ENCODE assay signal across 1 cellular context in genomic region chr7:94453898-94454297, GRCh38.
TF ChIP-seq lines count a peak whose summit lies in the region.

No MANE protein-coding gene starts in this region.

TF ChIP-seq in H1, 55 proteins besides CTCF, POLR2A, EP300 and RAD21 (continued from another document):
- no peak for TF ChIP-seq CHD7 (IDR thresholded peaks at IDR 0.05; ENCODE audit: insufficient replicate concordance, low read length)
- no peak for TF ChIP-seq BCL11A (IDR thresholded peaks at IDR 0.05; ENCODE audit: low read depth in 2 of 2, low read length in 2 of 2)
- no peak for TF ChIP-seq POLR2AphosphoS5 (IDR thresholded peaks at IDR 0.05; ENCODE audit: low read depth, low read length)
- TF ChIP-seq ZNF274 (IDR thresholded peaks at IDR 0.05; ENCODE audit: borderline replicate concordance, extremely low read depth, low read length), result no peak
- TF ChIP-seq CBX8 (IDR thresholded peaks at IDR 0.05; ENCODE audit: borderline replicate concordance, low read depth, low read length), result no peak
- TF ChIP-seq SIRT6 (IDR thresholded peaks at IDR 0.05; ENCODE audit: low read length), result no peak
- TF ChIP-seq HDAC6 (IDR thresholded peaks at IDR 0.05; ENCODE audit: low read depth, low read length), result no peak
- TF ChIP-seq SRF (IDR thresholded peaks at IDR 0.05; ENCODE audit: low read depth, low read length), result no peak
- no peak for TF ChIP-seq JUN (IDR thresholded peaks at IDR 0.05; ENCODE audit: low read depth, low read length)
- no peak for TF ChIP-seq SP4 (IDR thresholded peaks at IDR 0.05; ENCODE audit: low read length)
- no peak for TF ChIP-seq SIN3A (conservative IDR thresholded peaks at IDR 0.05 in 1 of 2, IDR thresholded peaks at IDR 0.05 in 1 of 2; ENCODE audit: low read depth in 1 of 2, low read length in 2 of 2)
- TF ChIP-seq E2F6 (IDR thresholded peaks at IDR 0.05), result no peak
- TF ChIP-seq TAF1 (IDR thresholded peaks at IDR 0.05; ENCODE audit: low read depth, low read length), result no peak
- no peak for TF ChIP-seq SAP30 (IDR thresholded peaks at IDR 0.05; ENCODE audit: insufficient read depth, insufficient replicate concordance, low read length)
- no peak for TF ChIP-seq POU5F1 (IDR thresholded peaks at IDR 0.05; ENCODE audit: low read depth, low read length)
- TF ChIP-seq KDM4A (IDR thresholded peaks at IDR 0.05; ENCODE audit: low read depth, low read length, severe bottlenecking), result no peak
